ENCODE assay signal across 9 cellular contexts in genomic region chr4:168848112-168848511, GRCh38.
DNase-seq lines count a peak whose midpoint lies in the region; ATAC-seq, FAIRE-seq and TF ChIP-seq lines count a peak whose summit lies in the region.
"Had no signal": no experiment of that assay in that cellular context is flagged by ENCODE, and none has a peak within 500 bp of the region (broad histone marks: within the 10 kb centered on the region; RNA-seq: fewer than 3 reads in every experiment).

No MANE protein-coding gene starts in this region.

- no peaks in the 10 kb centered on the region for H3K9me2 ChIP-seq in Karpas-422 (replicated peaks; ENCODE audit: insufficient read depth, low read length)

- no peak for ATAC-seq in HG02588 (IDR thresholded peaks at IDR 0.05; ENCODE audit: unreplicated experiment)
- ATAC-seq in GM18909 (IDR thresholded peaks at IDR 0.05; ENCODE audit: poor library complexity, unreplicated experiment) = no peak
- no peak for ATAC-seq in GM21390 (IDR thresholded peaks at IDR 0.05; ENCODE audit: unreplicated experiment)

- H3K79me2 ChIP-seq in Karpas-422 (ENCODE audit: low read length) (no peaks in the 10 kb centered on the region), endothelial cell of umbilical vein (ENCODE audit: control insufficient read depth, insufficient read depth, low read length) (no peaks in the 10 kb centered on the region)

- peak overlapping the region; percentile 15 for H3K4me2 ChIP-seq in Karpas-422 (ENCODE audit: low read depth, low read length, poor library complexity, severe bottlenecking)
- H3K4me2 ChIP-seq in endothelial cell of umbilical vein (ENCODE audit: insufficient read depth, low read length) = peak overlapping the region; percentile 38

- intact Hi-C loops in endothelial cell of umbilical vein (cut with micrococcal nuclease) = no loop called here

- H3K36me3 ChIP-seq in Karpas-422 (ENCODE audit: insufficient read depth, low read length) = no peaks in the 10 kb centered on the region
- no peaks in the 10 kb centered on the region for H3K36me3 ChIP-seq in endothelial cell of umbilical vein (ENCODE audit: control insufficient read depth in 2 of 2, extremely low read depth in 1 of 2, insufficient read depth in 2 of 2, low read length in 2 of 2)
- peaks cover 0 to 3% of the 10 kb centered on the region in 2 donors for H3K36me3 ChIP-seq in mucosa of rectum (ENCODE audit: control insufficient read depth in 2 of 2, insufficient read depth in 2 of 2, low read length in 2 of 2)

- TF ChIP-seq CTCF in endothelial cell of umbilical vein (IDR thresholded peaks at IDR 0.05; ENCODE audit: extremely low read depth in 1 of 2, insufficient read depth in 1 of 2, low read depth in 1 of 2, low read length in 2 of 2) = no peak

- POLR2A ChIA-PET in endothelial cell of umbilical vein (lab: Charles Lee) = interaction anchor here (0.6 to 1.9 kb wide), 4 partner anchors 14 to 162 kb away, joined by 3 to 8 read pairs (median 3); partner anchors contain the start of gene CBR4

- H3K4me1 ChIP-seq in Karpas-422 (ENCODE audit: low read length) (peaks cover 3% of the 10 kb centered on the region; the same call in 1 of the 2 replicates), endothelial cell of umbilical vein (ENCODE audit: control insufficient read depth, extremely low read depth, insufficient read depth, low read length) (peaks cover 16% of the 10 kb centered on the region), mucosa of rectum (ENCODE audit: control insufficient read depth in 2 of 2, insufficient read depth in 2 of 2, low read length in 2 of 2) (peaks cover 0 to 8% of the 10 kb centered on the region in 2 donors)

- H3K9ac ChIP-seq in Karpas-422 (ENCODE audit: low read length) = no peak overlapping the region
- H3K9ac ChIP-seq in endothelial cell of umbilical vein (replicated peaks; ENCODE audit: extremely low read depth, insufficient read depth, low read length) = peak overlapping the region; percentile 7
- peak overlapping the region in 1 of 2 donors; percentile 6 for H3K9ac ChIP-seq in mucosa of rectum (ENCODE audit: low read depth in 1 of 2, low read length in 2 of 2)

- H3K27ac ChIP-seq in Karpas-422 (ENCODE audit: low read length) (no peak overlapping the region), endothelial cell of umbilical vein (ENCODE audit: insufficient read depth, low read depth, low read length) (peak overlapping the region; percentile 21), mucosa of rectum (ENCODE audit: low read depth in 2 of 2, low read length in 2 of 2) (peak overlapping the region; percentile 50 to 64)

- H3K9me3 ChIP-seq in Karpas-422 (ENCODE audit: low read length) (no peaks in the 10 kb centered on the region), endothelial cell of umbilical vein (replicated peaks; ENCODE audit: control insufficient read depth, insufficient read depth, low read length) (no peaks in the 10 kb centered on the region), mucosa of rectum (ENCODE audit: control insufficient read depth in 2 of 2, low read length in 2 of 2) (no peaks in the 10 kb centered on the region)

- no peak overlapping the region for H3K4me3 ChIP-seq in Karpas-422 (ENCODE audit: low read length)
- H3K4me3 ChIP-seq in endothelial cell of umbilical vein (replicated peaks in 1 of 3; ENCODE audit: insufficient read depth in 1 of 3, low read depth in 1 of 3, low read length in 3 of 3) = peak overlapping the region in 1 of 3 experiments; percentile 9
- H3K4me3 ChIP-seq in mucosa of rectum (ENCODE audit: low read length in 2 of 2) = peak overlapping the region in 1 of 2 donors; percentile 23

- FAIRE-seq in endothelial cell of umbilical vein (lab: Jason Lieb, UNC) = peak; percentile 54

- dilution Hi-C loops in endothelial cell of umbilical vein (cut with MboI; ENCODE audit: extremely low pct_ligation_motif_present, low sequenced_read_pairs) = no loop called here

- H4K20me1 ChIP-seq in Karpas-422 (ENCODE audit: insufficient read depth, low read depth, low read length) (no peaks in the 10 kb centered on the region), endothelial cell of umbilical vein (replicated peaks; ENCODE audit: control insufficient read depth, extremely low read depth, insufficient read depth, low read length) (no peaks in the 10 kb centered on the region)

- no peak for TF ChIP-seq POLR2A in endothelial cell of umbilical vein (IDR thresholded peaks at IDR 0.05; ENCODE audit: low read depth, low read length)

- DNase-seq in A172 (ENCODE audit: low spot score) (peak; percentile 11), Karpas-422 (no peak), endothelial cell of umbilical vein (ENCODE audit: low read depth, low spot score) (peak; percentile 37)
- no peak for DNase-seq in stimulated activated naive CD4-positive, alpha-beta T cell (lab: John Stamatoyannopoulos, UW)
- DNase-seq: foreskin melanocyte had no signal

- H3K27me3 ChIP-seq in Karpas-422 (ENCODE audit: low read length) (no peaks in the 10 kb centered on the region), endothelial cell of umbilical vein (ENCODE audit: control insufficient read depth in 2 of 2, insufficient read depth in 2 of 2, low read length in 2 of 2) (no peaks in the 10 kb centered on the region), mucosa of rectum (ENCODE audit: control insufficient read depth in 2 of 2, insufficient read depth in 2 of 2, low read length in 2 of 2) (no peaks in the 10 kb centered on the region)

- CTCF ChIA-PET in endothelial cell of umbilical vein (lab: Charles Lee) = interaction anchor here (0.6 to 2.0 kb wide), 15 partner anchors 8 to 334 kb away, joined by 3 to 13 read pairs (median 4); no protein-coding TSS in a partner anchor

- no peak overlapping the region for H2AFZ ChIP-seq in Karpas-422 (ENCODE audit: low read length)
- peak overlapping the region; percentile 22 for H2AFZ ChIP-seq in endothelial cell of umbilical vein (ENCODE audit: low read depth, low read length)

- H3K9me1 ChIP-seq in endothelial cell of umbilical vein (replicated peaks; ENCODE audit: control insufficient read depth, extremely low read depth, insufficient read depth, low read length) = no peaks in the 10 kb centered on the region

- no TSS peak for BruUV-seq in endothelial cell of umbilical vein (replicated peaks; lab: Mats Ljungman, UMichigan)

TF ChIP-seq in endothelial cell of umbilical vein, 7 proteins besides CTCF, POLR2A, EP300 and RAD21:
- TF ChIP-seq FOS (IDR thresholded peaks at IDR 0.05; ENCODE audit: borderline replicate concordance, insufficient read depth, low read length) (no peak), EZH2 (IDR thresholded peaks at IDR 0.05; ENCODE audit: borderline replicate concordance, low read depth, low read length, severe bottlenecking) (no peak), GATA2 (IDR thresholded peaks at IDR 0.05; ENCODE audit: insufficient read depth, insufficient read length, low read depth, low read length) (no peak), MAX (IDR thresholded peaks at IDR 0.05; ENCODE audit: insufficient read depth, insufficient read length) (no peak), MYC (IDR thresholded peaks at IDR 0.05; ENCODE audit: low read depth, low read length) (no peak), JUN (IDR thresholded peaks at IDR 0.05; ENCODE audit: borderline replicate concordance, insufficient read depth, insufficient read length, low read depth) (no peak), POLR2AphosphoS5 (IDR thresholded peaks at IDR 0.05; ENCODE audit: insufficient read depth, low read depth, low read length) (no peak)

Comparison
In these comparisons a context has a peak if more than half of its experiments do, and no peak if none do; other contexts are left out.
1. DNase-seq: peak in A172 (single experiment) and endothelial cell of umbilical vein (single experiment); none in Karpas-422 (single experiment) and stimulated activated naive CD4-positive, alpha-beta T cell (0 of 6).